ENCODE assay signal across 25 cellular contexts in genomic region chr18:10566390-10566789, GRCh38.
"Had no signal": no experiment of that assay in that cellular context is flagged by ENCODE, and none has a peak within 500 bp of the region (broad histone marks: within the 10 kb centered on the region; RNA-seq: fewer than 3 reads in every experiment).

No MANE protein-coding gene starts in this region.

- DNase-seq: activated CD4-positive, alpha-beta memory T cell treated with anti-CD3 and anti-CD28 coated beads for 36 hours; activated CD4-positive, alpha-beta T cell treated with anti-CD3 and anti-CD28 coated beads for 36 hours; activated CD4-positive, CD25-positive, alpha-beta regulatory T cell; activated CD4-positive, CD25-positive, alpha-beta regulatory T cell treated with anti-CD3 and anti-CD28 coated beads, Interleukin-2, amount 50 U/mL, for 72 hours; activated CD8-positive, alpha-beta memory T cell treated with anti-CD3 and anti-CD28 coated beads, Interleukin-2, amount 10 ng/mL, durations not matched to agents 7 days and 5 days; activated CD8-positive, alpha-beta memory T cell treated with anti-CD3 and anti-CD28 coated beads, Interleukin-2, amount 50 U/mL, for 4 hours; activated CD8-positive, alpha-beta T cell treated with anti-CD3 and anti-CD28 coated beads, Interleukin-2, amount 10 ng/mL, durations not matched to agents 7 days and 5 days; activated naive CD4-positive, alpha-beta T cell treated with anti-CD3 and anti-CD28 coated beads for 36 hours; activated naive CD8-positive, alpha-beta T cell treated with anti-CD3 and anti-CD28 coated beads, Interleukin-2, amount 10 ng/mL, durations not matched to agents 7 days and 5 days; activated T-cell treated with anti-CD3 and anti-CD28 coated beads, Interleukin-2, amount 50 U/mL, for 1 hour; activated T-cell treated with anti-CD3 and anti-CD28 coated beads, Interleukin-2, amount 50 U/mL, for 48 hours; brain microvascular endothelial cell; central memory CD4-positive, alpha-beta T cell; cerebellar nuclear complex; colonic mucosa; effector memory CD4-positive, alpha-beta T cell; endodermal cell; head of caudate nucleus; T-helper 2 cell had no signal

- H3K27ac ChIP-seq: ascending aorta, brain microvascular endothelial cell, cardiac muscle cell, colonic mucosa, dorsolateral prefrontal cortex had no signal

- H3K27me3 ChIP-seq: ascending aorta, brain microvascular endothelial cell, cardiac muscle cell, colonic mucosa, dorsolateral prefrontal cortex had no signal

- H3K4me3 ChIP-seq: ascending aorta, cardiac muscle cell, colonic mucosa, dorsolateral prefrontal cortex had no signal

- FAIRE-seq: frontal cortex had no signal

- H3K36me3 ChIP-seq: ascending aorta, brain microvascular endothelial cell, cardiac muscle cell, colonic mucosa had no signal

- H3K4me1 ChIP-seq: colonic mucosa had no signal

- H3K9me3 ChIP-seq: ascending aorta, colonic mucosa had no signal

- ATAC-seq: activated CD4-positive, alpha-beta T cell treated with anti-CD3 and anti-CD28 coated beads for 36 hours; activated CD8-positive, alpha-beta memory T cell treated with anti-CD3 and anti-CD28 coated beads, Interleukin-2, amount 10 ng/mL, durations not matched to agents 7 days and 5 days; activated CD8-positive, alpha-beta T cell treated with anti-CD3 and anti-CD28 coated beads, Interleukin-2, amount 10 ng/mL, durations not matched to agents 7 days and 5 days; activated naive CD4-positive, alpha-beta T cell treated with anti-CD3 and anti-CD28 coated beads, Interleukin-2, amount 50 U/mL, for 72 hours; esophagus mucosa had no signal
